Comparison of ENCODE assay signal across 15 cellular contexts in genomic region chr11:111573821-111574249, GRCh38. TPM values are rescaled to one million over a fixed set of nuclear protein-coding genes. Genes with fewer than 3 reads are reported as not detected.
DNase-seq lines count a peak whose midpoint lies in the region; ATAC-seq and TF ChIP-seq lines count a peak whose summit lies in the region.
"Had no signal": no experiment of that assay in that cellular context is flagged by ENCODE, and none has a peak within 500 bp of the region (broad histone marks: within the 10 kb centered on the region; RNA-seq: fewer than 3 reads in every experiment).

No MANE protein-coding gene starts in this region.

- H3K36me3 ChIP-seq in SK-N-SH (replicated peaks in 1 of 2; ENCODE audit: control insufficient read depth in 1 of 2, insufficient read depth in 2 of 2, low read length in 1 of 2): no peaks in the 10 kb centered on the region
- H3K36me3 ChIP-seq in sigmoid colon: no peaks in the 10 kb centered on the region
- H3K36me3 ChIP-seq in spleen: no peaks in the 10 kb centered on the region

- H3K79me2 ChIP-seq in SK-N-SH (ENCODE audit: insufficient read depth): no peaks in the 10 kb centered on the region

- TF ChIP-seq CTCF in SK-N-SH (IDR thresholded peaks at IDR 0.05) (no peak), sigmoid colon (IDR thresholded peaks at IDR 0.05) (no peak), spleen (IDR thresholded peaks at IDR 0.05 in 8 of 11, conservative IDR thresholded peaks at IDR 0.05 in 3 of 11) (no peak)

- H3K27me3 ChIP-seq in SK-N-SH (ENCODE audit: insufficient read depth) (no peaks in the 10 kb centered on the region), sigmoid colon (no peaks in the 10 kb centered on the region), spleen (replicated peaks in 1 of 7) (no peaks in the 10 kb centered on the region)

- intact Hi-C loops in Right ventricle myocardium superior (cut with DNase I) (no loop called here), sigmoid colon (cut with DNase I) (no loop called here), spleen (cut with DNase I; ENCODE audit: low total_unique reads) (no loop called here)

- POLR2A ChIA-PET in SK-N-SH (lab: Yijun Ruan, JAX): no interaction called here

- H3K9me2 ChIP-seq in SK-N-SH: no peaks in the 10 kb centered on the region

- TF ChIP-seq POLR2A in sigmoid colon (IDR thresholded peaks at IDR 0.05) (no peak), spleen (IDR thresholded peaks at IDR 0.05) (no peak)

- no peak for TF ChIP-seq EP300 in SK-N-SH (IDR thresholded peaks at IDR 0.05; ENCODE audit: borderline replicate concordance in 1 of 2, low read depth in 1 of 2, low read length in 1 of 2)
- no peak for TF ChIP-seq EP300 in sigmoid colon (IDR thresholded peaks at IDR 0.05)

- ATAC-seq in Right ventricle myocardium superior (ENCODE audit: poor library complexity): peak; percentile 95
- no peak for ATAC-seq in GM21786 (IDR thresholded peaks at IDR 0.05; ENCODE audit: unreplicated experiment)
- ATAC-seq: activated naive CD4-positive, alpha-beta T cell treated with anti-CD3 and anti-CD28 coated beads, Interleukin-2, amount 50 U/mL, for 72 hours had no signal

- H3K9me3 ChIP-seq in SK-N-SH (no peaks in the 10 kb centered on the region), sigmoid colon (no peaks in the 10 kb centered on the region), spleen (no peaks in the 10 kb centered on the region)

- DNase-seq in EH (ENCODE audit: low read depth) (peak; percentile 32), SK-N-SH (no peak), Right ventricle myocardium superior (no peak), sigmoid colon (no peak), spleen (no peak), NCI-H1436 treated with DMSO at 0.1 percent for 48 hours (lab: John Stamatoyannopoulos, UW) (no peak)
- DNase-seq in activated CD4-positive, alpha-beta T cell treated with anti-CD3 and anti-CD28 coated beads, Interleukin-2, amount 50 U/mL, for 48 hours: no peak
- DNase-seq: activated CD8-positive, alpha-beta memory T cell treated with anti-CD3 and anti-CD28 coated beads for 24 hours; KBM-7; NCI-H2029 had no signal

- no peak overlapping the region for H3K9ac ChIP-seq in SK-N-SH

- WGBS in SK-N-SH (ENCODE audit: low lambda C conversion rate): 61% methylated on average over 4 of the region's 4 CpGs
- WGBS in sigmoid colon, 2 donors: 64 to 69% methylated on average over 4 of the region's 4 CpGs
- 51 to 65% (median 60%) methylated on average over 4 of the region's 4 CpGs for WGBS in spleen, 5 donors

- peaks cover 3% of the 10 kb centered on the region for H3F3A ChIP-seq in SK-N-SH (replicated peaks; ENCODE audit: insufficient read depth)

- H3K27ac ChIP-seq in SK-N-SH (ENCODE audit: low read depth in 2 of 2, low read length in 1 of 2): no peak overlapping the region
- H3K27ac ChIP-seq in sigmoid colon: peak overlapping the region in 3 of 4 donors; percentile 33 to 38 (median 38)
- peak overlapping the region in 3 of 8 donors; percentile 24 to 50 (median 31) for H3K27ac ChIP-seq in spleen

- H2AFZ ChIP-seq in SK-N-SH (ENCODE audit: low read depth): peak overlapping the region; percentile 53; the same call in 1 of the 2 replicates

- H3K4me2 ChIP-seq in SK-N-SH: no peak overlapping the region

- H3K4me3 ChIP-seq in SK-N-SH (ENCODE audit: low read depth in 2 of 2, low read length in 1 of 2): no peak overlapping the region
- H3K4me3 ChIP-seq in sigmoid colon: peak overlapping the region in 2 of 4 donors; percentile 9 to 15
- no peak overlapping the region for H3K4me3 ChIP-seq in spleen

- CTCF ChIA-PET in SK-N-SH (lab: Yijun Ruan, JAX): interaction anchor here (0.8 to 3.0 kb wide), 4 partner anchors 12 to 204 kb away, joined by 3 to 12 read pairs (median 3); no protein-coding TSS in a partner anchor

- no peaks in the 10 kb centered on the region for H4K20me1 ChIP-seq in SK-N-SH (ENCODE audit: insufficient read depth)

- TF ChIP-seq RAD21 in SK-N-SH (IDR thresholded peaks at IDR 0.05; ENCODE audit: low read length): no peak

- H3K4me1 ChIP-seq in SK-N-SH (ENCODE audit: control insufficient read depth in 1 of 2, insufficient read depth in 2 of 2, low read depth in 1 of 2, low read length in 1 of 2) (peaks cover 3 to 19% of the 10 kb centered on the region in 2 experiments; a peak in 3 of 4 replicates), sigmoid colon (peaks cover 0 to 12% (median 5%) of the 10 kb centered on the region in 4 donors), spleen (peaks cover 0 to 16% (median 4%) of the 10 kb centered on the region in 6 donors)

TF ChIP-seq in SK-N-SH, 30 proteins besides CTCF, POLR2A, EP300 and RAD21:
- TF ChIP-seq POLR2AphosphoS5 (IDR thresholded peaks at IDR 0.05; ENCODE audit: low read depth, low read length) (no peak), NFIC (IDR thresholded peaks at IDR 0.05; ENCODE audit: borderline replicate concordance) (no peak), CHD2 (IDR thresholded peaks at IDR 0.05; ENCODE audit: low read length, partially characterized antibody) (no peak), RFX5 (IDR thresholded peaks at IDR 0.05; ENCODE audit: low read length) (no peak), TAF1 (IDR thresholded peaks at IDR 0.05; ENCODE audit: borderline replicate concordance, low read depth, low read length) (no peak), RCOR1 (IDR thresholded peaks at IDR 0.05; ENCODE audit: low read length) (no peak), YY1 (IDR thresholded peaks at IDR 0.05; ENCODE audit: low read depth) (no peak), NRF1 (IDR thresholded peaks at IDR 0.05; ENCODE audit: low read depth, low read length) (no peak), FOSL2 (IDR thresholded peaks at IDR 0.05; ENCODE audit: borderline replicate concordance, low read depth) (no peak)
TF ChIP-seq in SK-N-SH: peak in this region for 0.

RNA-seq across cellular contexts. Expression of gene SIK2, which starts 28.4 kb away (rescaled TPM):
- 8.9 and 9.7 TPM in 2 replicates for polyA plus RNA-seq in SK-N-SH (2012; rRNA removed)
- 6.1 and 6.8 TPM in 2 replicates for polyA plus RNA-seq in SK-N-SH (2012; cell fraction: cytosol; rRNA removed)
- 12.6 and 16.1 TPM in 2 replicates for polyA plus RNA-seq in SK-N-SH (2012; cell fraction: nucleus; rRNA removed)
- total RNA-seq in Right ventricle myocardium superior: 15.1 TPM
- total RNA-seq in sigmoid colon: 10 to 100 TPM; 10.7 to 14.1 (median 11.8) TPM
- 1 to 10 TPM; 4.8 to 7.6 (median 5.1) TPM for polyA plus RNA-seq in sigmoid colon
- 10 to 100 TPM; 11.9 to 23.8 (median 17.4) TPM for total RNA-seq in spleen
- polyA plus RNA-seq in spleen: 1 to 10 TPM; 1.7 to 2.9 (median 2.3) TPM

RNA-seq across cellular contexts. Expression of gene LAYN, which starts 33.3 kb away (rescaled TPM):
- polyA plus RNA-seq in SK-N-SH (2012; rRNA removed): 366 and 437 TPM in 2 replicates
- polyA plus RNA-seq in SK-N-SH (2012; cell fraction: cytosol; rRNA removed): 389 and 422 TPM in 2 replicates
- polyA plus RNA-seq in SK-N-SH (2012; cell fraction: nucleus; rRNA removed): 219 and 356 TPM in 2 replicates
- 3.0 TPM for total RNA-seq in Right ventricle myocardium superior
- total RNA-seq in sigmoid colon: 10 to 100 TPM; 36.0 to 65.8 (median 48.1) TPM
- polyA plus RNA-seq in sigmoid colon: 1 to 10 TPM; 1.4 to 5.9 (median 4.8) TPM
- 10 to 100 TPM in 5 of 7 donors, 1 to 10 TPM in 2; 7.3 to 14.7 (median 12.9) TPM for total RNA-seq in spleen
- polyA plus RNA-seq in spleen: 1 to 10 TPM; 3.1 to 4.7 (median 4.3) TPM

RNA-seq across cellular contexts. Expression of gene HOATZ, which starts 59.3 kb away (rescaled TPM):
- polyA plus RNA-seq in SK-N-SH (2012; rRNA removed) (4.4 and 4.9 TPM in 2 replicates), sigmoid colon (not detected), spleen (not detected)
- 5.8 and 6.8 TPM in 2 replicates for polyA plus RNA-seq in SK-N-SH (2012; cell fraction: cytosol; rRNA removed)
- 2.7 and 3.8 TPM in 2 replicates for polyA plus RNA-seq in SK-N-SH (2012; cell fraction: nucleus; rRNA removed)
- total RNA-seq in Right ventricle myocardium superior (not detected), sigmoid colon (not detected), spleen (not detected)
- total RNA-seq: activated naive CD4-positive, alpha-beta T cell treated with anti-CD3 and anti-CD28 coated beads, Interleukin-2, amount 50 U/mL, for 72 hours; frontal cortex; kidney epithelial cell; neural crest cell had no signal

Comparison
In these comparisons a context has a peak if more than half of its experiments do, and no peak if none do; other contexts are left out.
1. H3K27ac ChIP-seq: peak in sigmoid colon (3 of 4); none in SK-N-SH (0 of 2).